Comparison of ENCODE assay signal across 34 cellular contexts in the genomic region with DNA sequence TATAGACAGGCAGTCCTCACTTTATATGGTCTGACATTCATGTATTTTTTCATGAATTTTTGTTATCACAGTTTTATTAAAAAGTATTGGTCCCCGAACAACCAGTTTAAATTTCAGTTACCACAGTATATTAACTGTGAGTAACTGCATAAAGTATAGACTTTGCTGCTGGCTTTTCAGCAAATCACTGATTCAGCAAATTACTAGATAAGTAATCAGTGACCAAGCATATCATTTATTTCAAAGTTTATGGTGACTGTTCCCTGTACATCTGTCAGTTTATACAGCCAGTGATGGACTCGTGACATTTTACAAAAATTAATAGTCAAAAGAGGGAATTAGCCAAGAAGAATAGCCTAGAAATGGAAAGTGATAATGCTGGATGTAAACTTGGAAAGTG.
"Had no signal": no experiment of that assay in that cellular context is flagged by ENCODE, and none has a peak within 500 bp of the region (broad histone marks: within the 10 kb centered on the region; RNA-seq: fewer than 3 reads in every experiment).

No MANE protein-coding gene starts in this region.

- FAIRE-seq: astrocyte, colon, TTC549 had no signal

- H3K27me3 ChIP-seq: adrenal gland, body of pancreas, brain microvascular endothelial cell, breast epithelium had no signal

- H3K36me3 ChIP-seq: adrenal gland, brain microvascular endothelial cell, breast epithelium had no signal

- DNase-seq: activated B cell treated with CpG ODN at 0.5 μM for 24 hours; activated CD4-positive, alpha-beta memory T cell treated with anti-CD3 and anti-CD28 coated beads for 36 hours; activated CD4-positive, alpha-beta T cell treated with anti-CD3 and anti-CD28 coated beads for 4 hours; activated CD4-positive, alpha-beta T cell treated with anti-CD3 and anti-CD28 coated beads, Interleukin-2, amount 10 ng/mL, durations not matched to agents 24 days and 14 days; activated CD4-positive, alpha-beta T cell treated with anti-CD3 and anti-CD28 coated beads, Interleukin-2, amount 50 U/mL, for 1 hour; activated CD4-positive, alpha-beta T cell treated with anti-CD3 and anti-CD28 coated beads, Interleukin-2, amount 50 U/mL, for 4 hours; activated CD4-positive, CD25-positive, alpha-beta regulatory T cell treated with anti-CD3 and anti-CD28 coated beads, Interleukin-2, amount 50 U/mL, for 72 hours; activated CD8-positive, alpha-beta memory T cell treated with anti-CD3 and anti-CD28 coated beads, Interleukin-2, amount 50 U/mL, for 4 hours; activated CD8-positive, alpha-beta T cell treated with anti-CD3 and anti-CD28 coated beads for 36 hours; activated effector memory CD4-positive, alpha-beta T cell treated with anti-CD3 and anti-CD28 coated beads, Interleukin-2, amount 50 U/mL, for 16 hours; activated gamma-delta T cell treated with Interleukin-2 at 50 U/mL for 16 hours; activated naive CD4-positive, alpha-beta T cell; activated naive CD4-positive, alpha-beta T cell treated with anti-CD3 and anti-CD28 coated beads for 36 hours; activated naive CD4-positive, alpha-beta T cell treated with anti-CD3 and anti-CD28 coated beads, Interleukin-2, amount 50 U/mL, for 16 hours; activated naive CD8-positive, alpha-beta T cell treated with anti-CD3 and anti-CD28 coated beads for 36 hours; activated T-cell treated with anti-CD3 and anti-CD28 coated beads for 4 hours; activated T-cell treated with anti-CD3 and anti-CD28 coated beads, Interleukin-2, amount 50 U/mL, for 1 hour; activated T-cell treated with anti-CD3 and anti-CD28 coated beads, Interleukin-2, amount 50 U/mL, for 4 hours; activated T-cell treated with anti-CD3 and anti-CD28 coated beads, Interleukin-2, amount 50 U/mL, for 72 hours; adrenal gland; amniotic stem cell; aorta; body of pancreas; brain microvascular endothelial cell; central memory CD4-positive, alpha-beta T cell; T-helper 2 cell; T-helper 9 cell had no signal

- H3K4me1 ChIP-seq: adrenal gland, body of pancreas, breast epithelium had no signal

- ATAC-seq: activated CD8-positive, alpha-beta T cell treated with anti-CD3 and anti-CD28 coated beads for 36 hours; activated naive CD4-positive, alpha-beta T cell treated with anti-CD3 and anti-CD28 coated beads, Interleukin-2, amount 50 U/mL, for 72 hours; activated T-cell treated with anti-CD3 and anti-CD28 coated beads, Interleukin-2, amount 50 U/mL, for 4 hours; activated T-cell treated with anti-CD3 and anti-CD28 coated beads, Interleukin-2, amount 50 U/mL, for 72 hours; activated T-helper 17 cell treated with anti-CD3 and anti-CD28 coated beads, Interleukin-2, amount 50 U/mL, for 72 hours; body of pancreas had no signal

- H3K9me3 ChIP-seq: adrenal gland had no signal

- H3K4me3 ChIP-seq: adrenal gland, body of pancreas, breast epithelium had no signal

- H3K27ac ChIP-seq: adrenal gland, body of pancreas, brain microvascular endothelial cell, breast epithelium, VCaP had no signal
